In the genomic region with DNA sequence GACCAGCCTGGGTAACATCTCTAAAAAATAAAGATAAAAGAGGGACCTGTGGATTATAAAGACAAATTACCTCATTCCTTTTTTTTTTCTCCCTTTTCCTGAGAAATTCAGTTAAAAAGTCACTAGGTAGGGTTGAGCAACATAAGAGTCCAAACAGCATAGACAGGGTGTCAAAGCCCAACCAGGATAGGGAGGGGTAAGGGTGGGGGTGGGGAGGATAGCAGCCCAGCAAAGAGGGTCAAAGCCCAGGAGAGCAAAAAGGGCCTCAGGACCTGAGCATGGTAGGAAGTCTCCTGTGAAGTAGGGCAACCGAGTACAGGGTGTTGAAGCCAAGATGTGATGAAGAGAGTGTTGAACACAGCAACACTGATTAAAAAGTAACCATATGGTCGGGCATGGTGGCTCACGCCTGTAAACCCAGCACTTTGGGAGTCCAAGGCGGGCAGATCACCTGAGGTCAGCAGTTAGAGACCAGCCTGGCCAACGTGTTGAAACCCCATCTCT, we compare ENCODE assay signal across 1 cellular context.
TF ChIP-seq lines count a peak whose summit lies in the region.

No MANE protein-coding gene starts in this region.

TF ChIP-seq in HCT116, 20 proteins besides CTCF, POLR2A, EP300 and RAD21 (continued from another document):
- TF ChIP-seq, protein P1, sequence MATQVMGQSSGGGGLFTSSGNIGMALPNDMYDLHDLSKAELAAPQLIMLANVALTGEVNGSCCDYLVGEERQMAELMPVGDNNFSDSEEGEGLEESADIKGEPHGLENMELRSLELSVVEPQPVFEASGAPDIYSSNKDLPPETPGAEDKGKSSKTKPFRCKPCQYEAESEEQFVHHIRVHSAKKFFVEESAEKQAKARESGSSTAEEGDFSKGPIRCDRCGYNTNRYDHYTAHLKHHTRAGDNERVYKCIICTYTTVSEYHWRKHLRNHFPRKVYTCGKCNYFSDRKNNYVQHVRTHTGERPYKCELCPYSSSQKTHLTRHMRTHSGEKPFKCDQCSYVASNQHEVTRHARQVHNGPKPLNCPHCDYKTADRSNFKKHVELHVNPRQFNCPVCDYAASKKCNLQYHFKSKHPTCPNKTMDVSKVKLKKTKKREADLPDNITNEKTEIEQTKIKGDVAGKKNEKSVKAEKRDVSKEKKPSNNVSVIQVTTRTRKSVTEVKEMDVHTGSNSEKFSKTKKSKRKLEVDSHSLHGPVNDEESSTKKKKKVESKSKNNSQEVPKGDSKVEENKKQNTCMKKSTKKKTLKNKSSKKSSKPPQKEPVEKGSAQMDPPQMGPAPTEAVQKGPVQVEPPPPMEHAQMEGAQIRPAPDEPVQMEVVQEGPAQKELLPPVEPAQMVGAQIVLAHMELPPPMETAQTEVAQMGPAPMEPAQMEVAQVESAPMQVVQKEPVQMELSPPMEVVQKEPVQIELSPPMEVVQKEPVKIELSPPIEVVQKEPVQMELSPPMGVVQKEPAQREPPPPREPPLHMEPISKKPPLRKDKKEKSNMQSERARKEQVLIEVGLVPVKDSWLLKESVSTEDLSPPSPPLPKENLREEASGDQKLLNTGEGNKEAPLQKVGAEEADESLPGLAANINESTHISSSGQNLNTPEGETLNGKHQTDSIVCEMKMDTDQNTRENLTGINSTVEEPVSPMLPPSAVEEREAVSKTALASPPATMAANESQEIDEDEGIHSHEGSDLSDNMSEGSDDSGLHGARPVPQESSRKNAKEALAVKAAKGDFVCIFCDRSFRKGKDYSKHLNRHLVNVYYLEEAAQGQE (IDR thresholded peaks at IDR 0.05; ENCODE audit: low read depth): no peak
- TF ChIP-seq, protein P2, sequence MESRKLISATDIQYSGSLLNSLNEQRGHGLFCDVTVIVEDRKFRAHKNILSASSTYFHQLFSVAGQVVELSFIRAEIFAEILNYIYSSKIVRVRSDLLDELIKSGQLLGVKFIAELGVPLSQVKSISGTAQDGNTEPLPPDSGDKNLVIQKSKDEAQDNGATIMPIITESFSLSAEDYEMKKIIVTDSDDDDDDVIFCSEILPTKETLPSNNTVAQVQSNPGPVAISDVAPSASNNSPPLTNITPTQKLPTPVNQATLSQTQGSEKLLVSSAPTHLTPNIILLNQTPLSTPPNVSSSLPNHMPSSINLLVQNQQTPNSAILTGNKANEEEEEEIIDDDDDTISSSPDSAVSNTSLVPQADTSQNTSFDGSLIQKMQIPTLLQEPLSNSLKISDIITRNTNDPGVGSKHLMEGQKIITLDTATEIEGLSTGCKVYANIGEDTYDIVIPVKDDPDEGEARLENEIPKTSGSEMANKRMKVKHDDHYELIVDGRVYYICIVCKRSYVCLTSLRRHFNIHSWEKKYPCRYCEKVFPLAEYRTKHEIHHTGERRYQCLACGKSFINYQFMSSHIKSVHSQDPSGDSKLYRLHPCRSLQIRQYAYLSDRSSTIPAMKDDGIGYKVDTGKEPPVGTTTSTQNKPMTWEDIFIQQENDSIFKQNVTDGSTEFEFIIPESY (IDR thresholded peaks at IDR 0.05; ENCODE audit: extremely low read depth, insufficient replicate concordance, low read length): no peak
- TF ChIP-seq ELF1 (IDR thresholded peaks at IDR 0.05; ENCODE audit: borderline replicate concordance, low read depth): no peak
- no peak for TF ChIP-seq ZFX (IDR thresholded peaks at IDR 0.05)
- TF ChIP-seq SP1 (IDR thresholded peaks at IDR 0.05; ENCODE audit: low read depth): no peak
- TF ChIP-seq EZH2phosphoT487 (IDR thresholded peaks at IDR 0.05; ENCODE audit: borderline replicate concordance): no peak
- TF ChIP-seq JUND (IDR thresholded peaks at IDR 0.05): no peak
- no peak for TF ChIP-seq EGR1 (IDR thresholded peaks at IDR 0.05; ENCODE audit: low read depth)
- TF ChIP-seq EZH2 (IDR thresholded peaks at IDR 0.05): no peak
- TF ChIP-seq CEBPB (IDR thresholded peaks at IDR 0.05; ENCODE audit: low read depth): no peak
- TF ChIP-seq, protein P3, sequence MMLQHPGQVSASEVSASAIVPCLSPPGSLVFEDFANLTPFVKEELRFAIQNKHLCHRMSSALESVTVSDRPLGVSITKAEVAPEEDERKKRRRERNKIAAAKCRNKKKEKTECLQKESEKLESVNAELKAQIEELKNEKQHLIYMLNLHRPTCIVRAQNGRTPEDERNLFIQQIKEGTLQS (IDR thresholded peaks at IDR 0.05): no peak
- TF ChIP-seq SRF (IDR thresholded peaks at IDR 0.05; ENCODE audit: low read depth): no peak
- no peak for TF ChIP-seq CBX3 (IDR thresholded peaks at IDR 0.05; ENCODE audit: low read depth)
